ENCODE assay signal across 9 cellular contexts in genomic region chr17:81523139-81524062, GRCh38. TPM values are rescaled to one million over a fixed set of nuclear protein-coding genes. Genes with fewer than 3 reads are reported as not detected.
DNase-seq lines count a peak whose midpoint lies in the region; ATAC-seq and TF ChIP-seq lines count a peak whose summit lies in the region.
"Had no signal": no experiment of that assay in that cellular context is flagged by ENCODE, and none has a peak within 500 bp of the region (broad histone marks: within the 10 kb centered on the region; RNA-seq: fewer than 3 reads in every experiment).

No MANE protein-coding gene starts in this region.

- H3K36me3 Mint-ChIP-seq in activated CD4-positive, alpha-beta T cell treated with anti-CD3 and anti-CD28 coated beads, Interleukin-2, amount 10 ng/mL, durations not matched to agents 24 days and 14 days (ENCODE audit: low read depth), result no peaks in the 10 kb centered on the region
- H3K36me3 Mint-ChIP-seq: memory B cell had no signal

- peaks cover 15 to 32% (median 19%) of the 10 kb centered on the region in 9 donors for H3K4me1 ChIP-seq in heart right ventricle

- H3K4me3 Mint-ChIP-seq in activated CD4-positive, alpha-beta T cell treated with anti-CD3 and anti-CD28 coated beads, Interleukin-2, amount 10 ng/mL, durations not matched to agents 24 days and 14 days, result no peak overlapping the region
- H3K4me3 Mint-ChIP-seq: memory B cell had no signal

- TF ChIP-seq CTCF in heart right ventricle (IDR thresholded peaks at IDR 0.05), result peak in 3 of 9 donors; percentile 6 to 21 (median 16)

- intact Hi-C loops in heart right ventricle (cut with DNase I), result no loop called here
- intact Hi-C loops in activated CD4-positive, alpha-beta T cell treated with anti-CD3 and anti-CD28 coated beads, Interleukin-2, amount 10 ng/mL, durations not matched to agents 24 days and 14 days (cut with micrococcal nuclease), result no loop called here

- H3K4me1 Mint-ChIP-seq in activated CD4-positive, alpha-beta T cell treated with anti-CD3 and anti-CD28 coated beads, Interleukin-2, amount 10 ng/mL, durations not matched to agents 24 days and 14 days, result no peaks in the 10 kb centered on the region

- H3K9me3 Mint-ChIP-seq in activated CD4-positive, alpha-beta T cell treated with anti-CD3 and anti-CD28 coated beads, Interleukin-2, amount 10 ng/mL, durations not matched to agents 24 days and 14 days, result no peaks in the 10 kb centered on the region
- H3K9me3 Mint-ChIP-seq: memory B cell had no signal

- peak; percentile 75 for DNase-seq in A172 (ENCODE audit: low spot score)
- DNase-seq in HK-2 (ENCODE audit: unreplicated experiment), result peak; percentile 74
- peak; percentile 83 for DNase-seq in SK-N-DZ (ENCODE audit: low spot score)
- peak in 1 of 2 donors; percentile 32 for DNase-seq in heart right ventricle
- DNase-seq in NCI-H1436 treated with DMSO at 0.1 percent for 48 hours (lab: John Stamatoyannopoulos, UW), result no peak
- no peak for DNase-seq in RKO (ENCODE audit: low spot score)
- no peak for DNase-seq in activated CD4-positive, alpha-beta T cell treated with anti-CD3 and anti-CD28 coated beads, Interleukin-2, amount 10 ng/mL, durations not matched to agents 24 days and 14 days

- H3K27ac Mint-ChIP-seq in activated CD4-positive, alpha-beta T cell treated with anti-CD3 and anti-CD28 coated beads, Interleukin-2, amount 10 ng/mL, durations not matched to agents 24 days and 14 days, result no peak overlapping the region
- H3K27ac Mint-ChIP-seq: memory B cell had no signal

- 30 to 38% methylated on average over 30 of the region's 30 CpGs for WGBS in heart right ventricle, 2 donors

- H3K27me3 Mint-ChIP-seq in activated CD4-positive, alpha-beta T cell treated with anti-CD3 and anti-CD28 coated beads, Interleukin-2, amount 10 ng/mL, durations not matched to agents 24 days and 14 days, result peaks cover 8% of the 10 kb centered on the region

- H3K9me3 ChIP-seq in heart right ventricle, result no peaks in the 10 kb centered on the region

- H3K27ac ChIP-seq in heart right ventricle, result no peak overlapping the region

- no peaks in the 10 kb centered on the region for H3K36me3 ChIP-seq in heart right ventricle

- H3K4me3 ChIP-seq in heart right ventricle, result no peak overlapping the region

- ATAC-seq in heart right ventricle, result peak; percentile 9 to 68 (median 40)
- no peak for ATAC-seq in GM21360 (IDR thresholded peaks at IDR 0.05; ENCODE audit: unreplicated experiment)

- peaks cover 0 to 67% (median 51%) of the 10 kb centered on the region in 7 donors for H3K27me3 ChIP-seq in heart right ventricle

RNA-seq across cellular contexts. Expression of gene FSCN2, which starts 4.8 kb away (rescaled TPM):
- total RNA-seq in A172 (2014; rRNA removed; shearing (Covaris generic)), result 0.81 and 1.7 TPM in 2 replicates
- polyA plus RNA-seq in SK-N-DZ (2014; cell fraction: cytosol; rRNA removed), result 0.13 TPM in 1 of 2 replicates, not detected in the other
- polyA plus RNA-seq in SK-N-DZ (2014; cell fraction: nucleus; rRNA removed), result 0.52 TPM in 1 of 2 replicates, not detected in the other
- 1 to 10 TPM in 1 of 10 donors, under 1 TPM in 7, not detected in 2; 0.28 to 1.3 (median 0.45) TPM for total RNA-seq in heart right ventricle
- polyA plus RNA-seq in heart right ventricle, result under 1 TPM; 0.14 to 0.95 TPM
- total RNA-seq in activated CD4-positive, alpha-beta T cell treated with anti-CD3 and anti-CD28 coated beads, Interleukin-2, amount 10 ng/mL, durations not matched to agents 24 days and 14 days, result 0.26 and 0.51 TPM in 2 replicates

RNA-seq across cellular contexts. Expression of gene ACTG1, which starts 10.8 kb away (rescaled TPM):
- total RNA-seq in A172 (2014; rRNA removed; shearing (Covaris generic)), result 5,134 and 6,456 TPM in 2 replicates
- polyA plus RNA-seq in SK-N-DZ (2014; cell fraction: cytosol; rRNA removed), result 2,351 and 2,595 TPM in 2 replicates
- 1,254 and 2,322 TPM in 2 replicates for polyA plus RNA-seq in SK-N-DZ (2014; cell fraction: nucleus; rRNA removed)
- total RNA-seq in heart right ventricle, result 100 to 1,000 TPM; 298 to 959 (median 345) TPM
- polyA plus RNA-seq in heart right ventricle, result 1,000 to 10,000 TPM in 1 of 2 donors, 100 to 1,000 TPM in 1; 290 to 1,180 TPM
- total RNA-seq in activated CD4-positive, alpha-beta T cell treated with anti-CD3 and anti-CD28 coated beads, Interleukin-2, amount 10 ng/mL, durations not matched to agents 24 days and 14 days, result 3,353 and 3,420 TPM in 2 replicates

RNA-seq across cellular contexts. Expression of gene FAAP100, which starts 28.8 kb away (rescaled TPM):
- 29.7 and 39.9 TPM in 2 replicates for total RNA-seq in A172 (2014; rRNA removed; shearing (Covaris generic))
- 40.2 and 49.0 TPM in 2 replicates for polyA plus RNA-seq in SK-N-DZ (2014; cell fraction: cytosol; rRNA removed)
- 85.2 and 88.2 TPM in 2 replicates for polyA plus RNA-seq in SK-N-DZ (2014; cell fraction: nucleus; rRNA removed)
- total RNA-seq in heart right ventricle, result 10 to 100 TPM in 8 of 10 donors, 1 to 10 TPM in 2; 8.7 to 17.2 (median 10.7) TPM
- 10 to 100 TPM; 16.5 to 30.6 TPM for polyA plus RNA-seq in heart right ventricle
- total RNA-seq in activated CD4-positive, alpha-beta T cell treated with anti-CD3 and anti-CD28 coated beads, Interleukin-2, amount 10 ng/mL, durations not matched to agents 24 days and 14 days, result 72.2 and 76.5 TPM in 2 replicates

Comparison
In these comparisons a context has a peak if more than half of its experiments do, and no peak if none do; other contexts are left out.
1. DNase-seq: peak in A172 (single experiment), HK-2 (single experiment) and SK-N-DZ (single experiment); none in NCI-H1436 treated with DMSO at 0.1 percent for 48 hours (single experiment), RKO (single experiment) and activated CD4-positive, alpha-beta T cell treated with anti-CD3 and anti-CD28 coated beads, Interleukin-2, amount 10 ng/mL, durations not matched to agents 24 days and 14 days (single experiment).